In genomic region chr4:26198931-26199330, GRCh38 we compare ENCODE assay signal across 7 cellular contexts.
DNase-seq lines count a peak whose midpoint lies in the region; ATAC-seq and TF ChIP-seq lines count a peak whose summit lies in the region.
"Not testable (repeated sequence)": the region's sequence is repeated elsewhere in the genome, so short reads cannot be mapped to it uniquely, and the experiment has no call there.

No MANE protein-coding gene starts in this region.

- H3K9me2 ChIP-seq in HCT116 (ENCODE audit: insufficient read depth), result not testable (repeated sequence)

- H3K4me3 Mint-ChIP-seq in activated CD4-positive, alpha-beta T cell treated with anti-CD3 and anti-CD28 coated beads for 36 hours; activated T-helper 1 cell treated with anti-CD3 and anti-CD28 coated beads, Interleukin-12 subunit alpha, Interleukin-12 subunit beta, Interleukin-2, Interleukin-4 antibody, amounts not matched to agents 30 ng/mL and 10 ng/mL and 1 ng/mL, durations not matched to agents 14 hours and 24 hours and 36 hours; activated naive CD8-positive, alpha-beta T cell treated with anti-CD3 and anti-CD28 coated beads, Interleukin-2, amount 10 ng/mL, durations not matched to agents 7 days and 5 days: not testable (repeated sequence)
- peak overlapping the region; percentile 55 for H3K4me3 Mint-ChIP-seq in natural killer cell treated with Interleukin-12 subunit alpha and Interleukin-12 subunit beta and Interleukin-15 and Interleukin-18, amount 100 ng/mL, for 72 hours

- TF ChIP-seq RAD21 in HCT116 (IDR thresholded peaks at IDR 0.05; ENCODE audit: low read depth), result not testable (repeated sequence)

- not testable (repeated sequence) for H3K27me3 Mint-ChIP-seq in activated CD4-positive, alpha-beta T cell treated with anti-CD3 and anti-CD28 coated beads for 36 hours; activated T-helper 1 cell treated with anti-CD3 and anti-CD28 coated beads, Interleukin-12 subunit alpha, Interleukin-12 subunit beta, Interleukin-2, Interleukin-4 antibody, amounts not matched to agents 30 ng/mL and 10 ng/mL and 1 ng/mL, durations not matched to agents 14 hours and 24 hours and 36 hours (ENCODE audit: insufficient read depth); activated naive CD8-positive, alpha-beta T cell treated with anti-CD3 and anti-CD28 coated beads, Interleukin-2, amount 10 ng/mL, durations not matched to agents 7 days and 5 days; natural killer cell treated with Interleukin-12 subunit alpha and Interleukin-12 subunit beta and Interleukin-15 and Interleukin-18, amount 100 ng/mL, for 72 hours

- H3K4me3 ChIP-seq in HCT116 (replicated peaks in 1 of 2; ENCODE audit: low read depth in 1 of 2, low read length in 2 of 2), result not testable (repeated sequence)

- H3K9ac ChIP-seq in HCT116 (ENCODE audit: low read length), result not testable (repeated sequence)

- CTCF ChIA-PET in HCT116 (lab: Charles Lee), result not testable (repeated sequence)
- CTCF ChIA-PET in activated CD4-positive, alpha-beta T cell treated with anti-CD3 and anti-CD28 coated beads for 36 hours (lab: Charles Lee), result interaction anchor here (0.7 kb wide), 1 partner anchor 24 kb away, joined by 3 read pairs; no protein-coding TSS in a partner anchor

- H3K9me3 Mint-ChIP-seq in activated CD4-positive, alpha-beta T cell treated with anti-CD3 and anti-CD28 coated beads for 36 hours (ENCODE audit: low read depth), result not testable (repeated sequence)
- peaks cover 33% of the 10 kb centered on the region for H3K9me3 Mint-ChIP-seq in activated T-helper 1 cell treated with anti-CD3 and anti-CD28 coated beads, Interleukin-12 subunit alpha, Interleukin-12 subunit beta, Interleukin-2, Interleukin-4 antibody, amounts not matched to agents 30 ng/mL and 10 ng/mL and 1 ng/mL, durations not matched to agents 14 hours and 24 hours and 36 hours
- H3K9me3 Mint-ChIP-seq in activated naive CD8-positive, alpha-beta T cell treated with anti-CD3 and anti-CD28 coated beads, Interleukin-2, amount 10 ng/mL, durations not matched to agents 7 days and 5 days, result peaks cover 16% of the 10 kb centered on the region
- peaks cover 17% of the 10 kb centered on the region for H3K9me3 Mint-ChIP-seq in natural killer cell treated with Interleukin-12 subunit alpha and Interleukin-12 subunit beta and Interleukin-15 and Interleukin-18, amount 100 ng/mL, for 72 hours

- H3K27ac ChIP-seq in HCT116 (ENCODE audit: low read depth, low read length), result not testable (repeated sequence)

- H3K4me1 ChIP-seq in HCT116 (ENCODE audit: control insufficient read depth in 1 of 2, insufficient read depth in 2 of 2, low read length in 2 of 2), result peaks cover 19 to 37% of the 10 kb centered on the region in 2 experiments

- TF ChIP-seq CTCF in HCT116 (IDR thresholded peaks at IDR 0.05 in 2 of 3, conservative IDR thresholded peaks at IDR 0.05 in 1 of 3; ENCODE audit: borderline replicate concordance in 1 of 3, insufficient read depth in 1 of 3, low read depth in 2 of 3, low read length in 2 of 3), result not testable (repeated sequence)

- H3K36me3 ChIP-seq in HCT116 (ENCODE audit: control insufficient read depth in 1 of 2, insufficient read depth in 2 of 2, low read length in 2 of 2), result not testable (repeated sequence)

- TF ChIP-seq POLR2A in HCT116 (IDR thresholded peaks at IDR 0.05; ENCODE audit: borderline replicate concordance, extremely low read depth, insufficient read depth, insufficient read length), result not testable (repeated sequence)

- H3K4me2 ChIP-seq in HCT116 (ENCODE audit: low read length), result peak overlapping the region; percentile 65; the same call in 1 of the 2 replicates

- BruUV-seq in HCT116 (replicated peaks; lab: Mats Ljungman, UMichigan), result not testable (repeated sequence)

- H4K20me1 ChIP-seq in HCT116 (ENCODE audit: insufficient read depth), result not testable (repeated sequence)

- POLR2A ChIA-PET in HCT116 (lab: Charles Lee); activated CD4-positive, alpha-beta T cell treated with anti-CD3 and anti-CD28 coated beads for 36 hours (lab: Charles Lee): not testable (repeated sequence)
- POLR2A ChIA-PET in activated naive CD8-positive, alpha-beta T cell treated with anti-CD3 and anti-CD28 coated beads, Interleukin-2, amount 10 ng/mL, durations not matched to agents 7 days and 5 days (lab: Charles Lee), result interaction anchor here (0.8 kb wide), 1 partner anchor 57 kb away, joined by 3 read pairs; no protein-coding TSS in a partner anchor

- H2AFZ ChIP-seq in HCT116 (ENCODE audit: low read depth, low read length, poor library complexity, severe bottlenecking), result peak overlapping the region; percentile 4

- H3K36me3 Mint-ChIP-seq in activated CD4-positive, alpha-beta T cell treated with anti-CD3 and anti-CD28 coated beads for 36 hours (ENCODE audit: low read depth), result not testable (repeated sequence)
- H3K36me3 Mint-ChIP-seq in activated T-helper 1 cell treated with anti-CD3 and anti-CD28 coated beads, Interleukin-12 subunit alpha, Interleukin-12 subunit beta, Interleukin-2, Interleukin-4 antibody, amounts not matched to agents 30 ng/mL and 10 ng/mL and 1 ng/mL, durations not matched to agents 14 hours and 24 hours and 36 hours (ENCODE audit: low read depth), result peaks cover 32% of the 10 kb centered on the region
- peaks cover 34% of the 10 kb centered on the region for H3K36me3 Mint-ChIP-seq in activated naive CD8-positive, alpha-beta T cell treated with anti-CD3 and anti-CD28 coated beads, Interleukin-2, amount 10 ng/mL, durations not matched to agents 7 days and 5 days
- peaks cover 23% of the 10 kb centered on the region for H3K36me3 Mint-ChIP-seq in natural killer cell treated with Interleukin-12 subunit alpha and Interleukin-12 subunit beta and Interleukin-15 and Interleukin-18, amount 100 ng/mL, for 72 hours

- H3K27me3 ChIP-seq in HCT116 (ENCODE audit: insufficient read depth, low read length), result not testable (repeated sequence)

- RAD21 ChIA-PET in HCT116 (lab: Charles Lee; ENCODE audit: low non-redundant PET in 1 of 2, low total read pairs in 2 of 2, uncharacterized antibody in 2 of 2, unreplicated experiment in 2 of 2), result not testable (repeated sequence)

- not testable (repeated sequence) for ATAC-seq in HCT116; activated CD4-positive, alpha-beta T cell treated with anti-CD3 and anti-CD28 coated beads for 36 hours; activated naive CD8-positive, alpha-beta T cell treated with anti-CD3 and anti-CD28 coated beads, Interleukin-2, amount 10 ng/mL, durations not matched to agents 7 days and 5 days (ENCODE audit: low read depth); natural killer cell treated with Interleukin-12 subunit alpha and Interleukin-12 subunit beta and Interleukin-15 and Interleukin-18, amount 100 ng/mL, for 72 hours

- peak overlapping the region; percentile 72 for H3K27ac Mint-ChIP-seq in activated CD4-positive, alpha-beta T cell treated with anti-CD3 and anti-CD28 coated beads for 36 hours
- H3K27ac Mint-ChIP-seq in activated T-helper 1 cell treated with anti-CD3 and anti-CD28 coated beads, Interleukin-12 subunit alpha, Interleukin-12 subunit beta, Interleukin-2, Interleukin-4 antibody, amounts not matched to agents 30 ng/mL and 10 ng/mL and 1 ng/mL, durations not matched to agents 14 hours and 24 hours and 36 hours, result peak overlapping the region; percentile 95
- peak overlapping the region; percentile 16 for H3K27ac Mint-ChIP-seq in activated naive CD8-positive, alpha-beta T cell treated with anti-CD3 and anti-CD28 coated beads, Interleukin-2, amount 10 ng/mL, durations not matched to agents 7 days and 5 days
- H3K27ac Mint-ChIP-seq in natural killer cell treated with Interleukin-12 subunit alpha and Interleukin-12 subunit beta and Interleukin-15 and Interleukin-18, amount 100 ng/mL, for 72 hours, result peak overlapping the region; percentile 96 to 100

- intact Hi-C loops in HCT116 (cut with micrococcal nuclease), result not testable (repeated sequence)
- intact Hi-C loops in activated CD4-positive, alpha-beta T cell treated with anti-CD3 and anti-CD28 coated beads for 36 hours (cut with DNase I, micrococcal nuclease), result loop anchor here (5.0 to 10.0 kb wide), 3 partner anchors 67 to 663 kb away; partner anchors contain the start of genes SEL1L3 (in 1 of the 2) and STIM2 (in 1 of the 2)
- intact Hi-C loops in activated T-helper 1 cell treated with anti-CD3 and anti-CD28 coated beads, Interleukin-12 subunit alpha, Interleukin-12 subunit beta, Interleukin-2, Interleukin-4 antibody, amounts not matched to agents 30 ng/mL and 10 ng/mL and 1 ng/mL, durations not matched to agents 14 hours and 24 hours and 36 hours (cut with micrococcal nuclease), result loop anchor here (10.0 kb wide), 2 partner anchors 546 to 796 kb away; no protein-coding TSS in a partner anchor

- DNase-seq in EH (ENCODE audit: low read depth) (peak; percentile 79), RKO (ENCODE audit: low spot score) (peak; percentile 61)
- DNase-seq in HCT116 (ENCODE audit: low read depth, low spot score); activated CD4-positive, alpha-beta T cell treated with anti-CD3 and anti-CD28 coated beads for 36 hours; activated T-helper 1 cell treated with anti-CD3 and anti-CD28 coated beads, Interleukin-12 subunit alpha, Interleukin-12 subunit beta, Interleukin-2, Interleukin-4 antibody, amounts not matched to agents 30 ng/mL and 10 ng/mL and 1 ng/mL, durations not matched to agents 14 hours and 24 hours and 36 hours (ENCODE audit: low spot score); activated naive CD8-positive, alpha-beta T cell treated with anti-CD3 and anti-CD28 coated beads, Interleukin-2, amount 10 ng/mL, durations not matched to agents 7 days and 5 days; natural killer cell treated with Interleukin-12 subunit alpha and Interleukin-12 subunit beta and Interleukin-15 and Interleukin-18, amount 100 ng/mL, for 72 hours (ENCODE audit: low spot score): not testable (repeated sequence)

- H3K79me2 ChIP-seq in HCT116 (ENCODE audit: insufficient read depth, low read length), result not testable (repeated sequence)

- peaks cover 62% of the 10 kb centered on the region for H3K4me1 Mint-ChIP-seq in activated CD4-positive, alpha-beta T cell treated with anti-CD3 and anti-CD28 coated beads for 36 hours
- peaks cover 93% of the 10 kb centered on the region for H3K4me1 Mint-ChIP-seq in activated T-helper 1 cell treated with anti-CD3 and anti-CD28 coated beads, Interleukin-12 subunit alpha, Interleukin-12 subunit beta, Interleukin-2, Interleukin-4 antibody, amounts not matched to agents 30 ng/mL and 10 ng/mL and 1 ng/mL, durations not matched to agents 14 hours and 24 hours and 36 hours (ENCODE audit: low read depth)
- H3K4me1 Mint-ChIP-seq in activated naive CD8-positive, alpha-beta T cell treated with anti-CD3 and anti-CD28 coated beads, Interleukin-2, amount 10 ng/mL, durations not matched to agents 7 days and 5 days, result peaks cover 54% of the 10 kb centered on the region
- peaks cover 69 to 75% of the 10 kb centered on the region in 2 donors for H3K4me1 Mint-ChIP-seq in natural killer cell treated with Interleukin-12 subunit alpha and Interleukin-12 subunit beta and Interleukin-15 and Interleukin-18, amount 100 ng/mL, for 72 hours (ENCODE audit: low read depth in 2 of 2)

- H3K9me3 ChIP-seq in HCT116 (ENCODE audit: control insufficient read depth in 1 of 2, insufficient read depth in 1 of 2, low read depth in 1 of 2, low read length in 2 of 2), result not testable (repeated sequence)

Comparison
In these comparisons a context has a peak if more than half of its experiments do, and no peak if none do; other contexts are left out.
1. H3K27ac Mint-ChIP-seq: peak in every context shown above with its lines; median percentile 98 in natural killer cell treated with Interleukin-12 subunit alpha and Interleukin-12 subunit beta and Interleukin-15 and Interleukin-18, amount 100 ng/mL, for 72 hours; 95 in activated T-helper 1 cell treated with anti-CD3 and anti-CD28 coated beads, Interleukin-12 subunit alpha, Interleukin-12 subunit beta, Interleukin-2, Interleukin-4 antibody, amounts not matched to agents 30 ng/mL and 10 ng/mL and 1 ng/mL, durations not matched to agents 14 hours and 24 hours and 36 hours; 72 in activated CD4-positive, alpha-beta T cell treated with anti-CD3 and anti-CD28 coated beads for 36 hours; 16 in activated naive CD8-positive, alpha-beta T cell treated with anti-CD3 and anti-CD28 coated beads, Interleukin-2, amount 10 ng/mL, durations not matched to agents 7 days and 5 days.